In the genomic region with DNA sequence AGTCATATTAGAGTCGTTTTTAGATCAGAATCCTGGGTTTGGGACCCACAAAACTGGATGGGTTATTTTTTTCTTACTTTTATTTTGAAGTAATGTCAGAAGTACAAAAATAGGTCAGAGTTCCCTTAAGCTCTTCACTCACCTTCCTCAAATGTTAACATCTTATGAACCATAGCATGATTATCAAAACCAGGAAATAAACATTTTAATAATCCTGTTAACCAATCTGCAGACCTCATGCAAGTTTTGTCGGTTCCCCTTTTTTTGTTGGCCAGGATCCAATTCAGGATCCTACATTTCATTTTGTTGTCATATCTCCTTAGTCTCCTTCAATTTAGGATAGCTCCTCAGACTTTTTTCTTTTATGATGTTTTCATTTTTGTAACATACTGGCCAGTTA, we compare ENCODE assay signal across 1 cellular context.
TF ChIP-seq lines count a peak whose summit lies in the region.

No MANE protein-coding gene starts in this region.

TF ChIP-seq in K562, 482 proteins besides CTCF, POLR2A, EP300 and RAD21 (continued from another document):
- TF ChIP-seq, protein P1, sequence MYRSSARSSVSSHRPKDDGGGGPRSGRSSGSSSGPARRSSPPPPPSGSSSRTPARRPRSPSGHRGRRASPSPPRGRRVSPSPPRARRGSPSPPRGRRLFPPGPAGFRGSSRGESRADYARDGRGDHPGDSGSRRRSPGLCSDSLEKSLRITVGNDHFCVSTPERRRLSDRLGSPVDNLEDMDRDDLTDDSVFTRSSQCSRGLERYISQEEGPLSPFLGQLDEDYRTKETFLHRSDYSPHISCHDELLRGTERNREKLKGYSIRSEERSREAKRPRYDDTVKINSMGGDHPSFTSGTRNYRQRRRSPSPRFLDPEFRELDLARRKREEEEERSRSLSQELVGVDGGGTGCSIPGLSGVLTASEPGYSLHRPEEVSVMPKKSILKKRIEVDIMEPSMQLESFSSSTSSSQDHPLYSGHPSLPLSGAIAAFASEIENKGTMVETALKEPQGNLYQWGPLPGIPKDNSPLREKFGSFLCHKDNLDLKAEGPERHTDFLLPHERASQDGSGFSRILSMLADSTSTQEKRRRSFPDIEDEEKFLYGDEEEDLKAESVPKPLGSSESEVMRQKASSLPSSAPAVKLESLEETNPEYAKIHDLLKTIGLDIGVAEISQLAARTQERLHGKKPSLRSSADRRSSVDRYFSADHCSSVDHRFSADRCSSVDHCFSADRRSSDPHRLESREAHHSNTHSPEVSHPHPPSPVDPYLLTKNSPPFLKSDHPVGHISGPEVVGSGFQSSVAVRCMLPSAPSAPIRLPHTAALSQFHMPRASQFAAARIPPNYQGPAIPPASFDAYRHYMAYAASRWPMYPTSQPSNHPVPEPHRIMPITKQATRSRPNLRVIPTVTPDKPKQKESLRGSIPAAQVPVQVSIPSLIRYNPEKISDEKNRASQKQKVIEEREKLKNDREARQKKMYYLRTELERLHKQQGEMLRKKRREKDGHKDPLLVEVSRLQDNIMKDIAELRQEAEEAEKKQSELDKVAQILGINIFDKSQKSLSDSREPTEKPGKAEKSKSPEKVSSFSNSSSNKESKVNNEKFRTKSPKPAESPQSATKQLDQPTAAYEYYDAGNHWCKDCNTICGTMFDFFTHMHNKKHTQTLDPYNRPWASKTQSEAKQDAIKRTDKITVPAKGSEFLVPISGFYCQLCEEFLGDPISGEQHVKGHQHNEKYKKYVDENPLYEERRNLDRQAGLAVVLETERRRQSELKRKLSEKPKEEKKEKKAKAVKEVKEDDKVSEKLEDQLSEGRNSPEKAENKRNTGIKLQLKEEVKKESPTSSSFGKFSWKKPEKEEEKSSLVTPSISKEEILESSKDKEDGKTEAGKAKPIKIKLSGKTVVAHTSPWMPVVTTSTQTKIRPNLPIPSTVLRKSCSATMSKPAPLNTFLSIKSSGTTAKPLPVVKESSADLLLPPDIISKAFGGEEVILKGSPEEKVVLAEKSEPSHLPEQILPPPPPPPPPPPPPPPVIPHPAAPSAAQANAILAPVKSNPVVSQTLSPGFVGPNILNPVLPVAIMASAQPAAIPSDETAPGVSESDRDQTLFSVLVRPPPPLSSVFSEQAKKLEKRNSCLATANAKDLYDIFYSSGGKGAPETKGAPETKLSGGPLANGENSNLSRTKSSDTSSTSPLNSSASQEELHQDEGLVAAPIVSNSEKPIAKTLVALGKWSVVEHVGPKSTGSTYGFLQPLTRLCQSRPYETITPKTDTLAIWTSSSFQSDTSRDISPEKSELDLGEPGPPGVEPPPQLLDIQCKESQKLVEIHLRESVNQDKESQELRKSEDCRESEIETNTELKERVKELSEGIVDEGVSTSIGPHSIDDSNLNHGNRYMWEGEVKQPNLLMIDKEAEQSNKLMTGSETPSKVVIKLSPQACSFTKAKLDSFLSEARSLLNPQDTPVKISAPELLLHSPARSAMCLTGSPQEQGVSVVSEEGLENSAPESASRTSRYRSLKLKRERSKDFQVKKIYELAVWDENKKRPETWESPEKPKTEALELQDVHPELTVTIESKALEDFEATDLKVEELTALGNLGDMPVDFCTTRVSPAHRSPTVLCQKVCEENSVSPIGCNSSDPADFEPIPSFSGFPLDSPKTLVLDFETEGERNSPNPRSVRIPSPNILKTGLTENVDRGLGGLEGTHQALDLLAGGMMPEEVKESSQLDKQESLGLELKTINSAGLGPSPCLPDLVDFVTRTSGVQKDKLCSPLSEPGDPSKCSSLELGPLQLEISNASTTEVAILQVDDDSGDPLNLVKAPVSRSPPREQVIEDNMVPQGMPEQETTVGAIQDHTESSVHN (IDR thresholded peaks at IDR 0.05; ENCODE audit: borderline replicate concordance in 1 of 2, low read depth in 1 of 2) = no peak
- TF ChIP-seq ELF4 (CRISPR knock-in tag; IDR thresholded peaks at IDR 0.05) = no peak
- no peak for TF ChIP-seq NFIX (CRISPR knock-in tag; IDR thresholded peaks at IDR 0.05; ENCODE audit: low read depth)
- no peak for TF ChIP-seq MCM3 (IDR thresholded peaks at IDR 0.05)
- TF ChIP-seq, protein P2, sequence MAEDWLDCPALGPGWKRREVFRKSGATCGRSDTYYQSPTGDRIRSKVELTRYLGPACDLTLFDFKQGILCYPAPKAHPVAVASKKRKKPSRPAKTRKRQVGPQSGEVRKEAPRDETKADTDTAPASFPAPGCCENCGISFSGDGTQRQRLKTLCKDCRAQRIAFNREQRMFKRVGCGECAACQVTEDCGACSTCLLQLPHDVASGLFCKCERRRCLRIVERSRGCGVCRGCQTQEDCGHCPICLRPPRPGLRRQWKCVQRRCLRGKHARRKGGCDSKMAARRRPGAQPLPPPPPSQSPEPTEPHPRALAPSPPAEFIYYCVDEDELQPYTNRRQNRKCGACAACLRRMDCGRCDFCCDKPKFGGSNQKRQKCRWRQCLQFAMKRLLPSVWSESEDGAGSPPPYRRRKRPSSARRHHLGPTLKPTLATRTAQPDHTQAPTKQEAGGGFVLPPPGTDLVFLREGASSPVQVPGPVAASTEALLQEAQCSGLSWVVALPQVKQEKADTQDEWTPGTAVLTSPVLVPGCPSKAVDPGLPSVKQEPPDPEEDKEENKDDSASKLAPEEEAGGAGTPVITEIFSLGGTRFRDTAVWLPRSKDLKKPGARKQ (CRISPR knock-in tag; IDR thresholded peaks at IDR 0.05) = no peak
- TF ChIP-seq, protein P3, sequence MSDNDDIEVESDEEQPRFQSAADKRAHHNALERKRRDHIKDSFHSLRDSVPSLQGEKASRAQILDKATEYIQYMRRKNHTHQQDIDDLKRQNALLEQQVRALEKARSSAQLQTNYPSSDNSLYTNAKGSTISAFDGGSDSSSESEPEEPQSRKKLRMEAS (CRISPR knock-in tag; IDR thresholded peaks at IDR 0.05) = no peak
- no peak for TF ChIP-seq CHD2 (IDR thresholded peaks at IDR 0.05; ENCODE audit: low read depth, low read length)
- no peak for TF ChIP-seq POLR2B (IDR thresholded peaks at IDR 0.05; ENCODE audit: low read depth, partially characterized antibody)
- no peak for TF ChIP-seq LEF1 (IDR thresholded peaks at IDR 0.05)
- no peak for TF ChIP-seq ZC3H11A (IDR thresholded peaks at IDR 0.05; ENCODE audit: low read depth, low read length)
- no peak for TF ChIP-seq ZC3H8 (IDR thresholded peaks at IDR 0.05)
- TF ChIP-seq, protein P4, sequence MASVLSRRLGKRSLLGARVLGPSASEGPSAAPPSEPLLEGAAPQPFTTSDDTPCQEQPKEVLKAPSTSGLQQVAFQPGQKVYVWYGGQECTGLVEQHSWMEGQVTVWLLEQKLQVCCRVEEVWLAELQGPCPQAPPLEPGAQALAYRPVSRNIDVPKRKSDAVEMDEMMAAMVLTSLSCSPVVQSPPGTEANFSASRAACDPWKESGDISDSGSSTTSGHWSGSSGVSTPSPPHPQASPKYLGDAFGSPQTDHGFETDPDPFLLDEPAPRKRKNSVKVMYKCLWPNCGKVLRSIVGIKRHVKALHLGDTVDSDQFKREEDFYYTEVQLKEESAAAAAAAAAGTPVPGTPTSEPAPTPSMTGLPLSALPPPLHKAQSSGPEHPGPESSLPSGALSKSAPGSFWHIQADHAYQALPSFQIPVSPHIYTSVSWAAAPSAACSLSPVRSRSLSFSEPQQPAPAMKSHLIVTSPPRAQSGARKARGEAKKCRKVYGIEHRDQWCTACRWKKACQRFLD (CRISPR knock-in tag; IDR thresholded peaks at IDR 0.05) = no peak
- TF ChIP-seq, protein P5, sequence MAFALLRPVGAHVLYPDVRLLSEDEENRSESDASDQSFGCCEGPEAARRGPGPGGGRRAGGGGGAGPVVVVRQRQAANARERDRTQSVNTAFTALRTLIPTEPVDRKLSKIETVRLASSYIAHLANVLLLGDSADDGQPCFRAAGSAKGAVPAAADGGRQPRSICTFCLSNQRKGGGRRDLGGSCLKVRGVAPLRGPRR (CRISPR knock-in tag; IDR thresholded peaks at IDR 0.05) = no peak
- no peak for TF ChIP-seq ZNF717 (CRISPR knock-in tag; IDR thresholded peaks at IDR 0.05)
- TF ChIP-seq MYNN (IDR thresholded peaks at IDR 0.05) = peak; percentile 81; the same call in 1 of the 2 replicates
- TF ChIP-seq MYNN (CRISPR knock-in tag; IDR thresholded peaks at IDR 0.05) = no peak
- TF ChIP-seq SAFB2 (IDR thresholded peaks at IDR 0.05; ENCODE audit: borderline replicate concordance, low read depth, low read length, severe bottlenecking) = no peak
- TF ChIP-seq ESRRA (IDR thresholded peaks at IDR 0.05; ENCODE audit: borderline replicate concordance, low read depth) = no peak
- TF ChIP-seq ZNF436 (CRISPR knock-in tag; IDR thresholded peaks at IDR 0.05) = no peak
- no peak for TF ChIP-seq POLR3A (IDR thresholded peaks at IDR 0.05; ENCODE audit: borderline replicate concordance, extremely low read depth, insufficient read depth, insufficient read length)
- no peak for TF ChIP-seq ZBTB8A (IDR thresholded peaks at IDR 0.05; ENCODE audit: partially characterized antibody)
- no peak for TF ChIP-seq KLF10 (CRISPR knock-in tag; IDR thresholded peaks at IDR 0.05)
- TF ChIP-seq ARID1B (IDR thresholded peaks at IDR 0.05) = 0 out of 2 replicates have a peak, but pooled peaks have one; percentile 23
- TF ChIP-seq, protein P6, sequence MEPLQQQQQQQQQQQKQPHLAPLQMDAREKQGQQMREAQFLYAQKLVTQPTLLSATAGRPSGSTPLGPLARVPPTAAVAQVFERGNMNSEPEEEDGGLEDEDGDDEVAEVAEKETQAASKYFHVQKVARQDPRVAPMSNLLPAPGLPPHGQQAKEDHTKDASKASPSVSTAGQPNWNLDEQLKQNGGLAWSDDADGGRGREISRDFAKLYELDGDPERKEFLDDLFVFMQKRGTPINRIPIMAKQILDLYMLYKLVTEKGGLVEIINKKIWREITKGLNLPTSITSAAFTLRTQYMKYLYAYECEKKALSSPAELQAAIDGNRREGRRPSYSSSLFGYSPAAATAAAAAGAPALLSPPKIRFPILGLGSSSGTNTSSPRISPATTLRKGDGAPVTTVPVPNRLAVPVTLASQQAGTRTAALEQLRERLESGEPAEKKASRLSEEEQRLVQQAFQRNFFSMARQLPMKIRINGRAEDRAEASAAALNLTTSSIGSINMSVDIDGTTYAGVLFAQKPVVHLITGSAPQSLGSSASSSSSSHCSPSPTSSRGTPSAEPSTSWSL (CRISPR knock-in tag; IDR thresholded peaks at IDR 0.05; ENCODE audit: borderline replicate concordance) = no peak
- TF ChIP-seq NRF1 (conservative IDR thresholded peaks at IDR 0.05 in 1 of 2, IDR thresholded peaks at IDR 0.05 in 1 of 2) = no peak
- TF ChIP-seq RBM22 (IDR thresholded peaks at IDR 0.05; ENCODE audit: low read depth, low read length, poor library complexity, severe bottlenecking) = no peak
